ENCODE assay signal across 1 cellular context in genomic region chr16:2267913-2268666, GRCh38.
TF ChIP-seq lines count a peak whose summit lies in the region.

Gene RNPS1, minus strand, starts transcription at chr16:2268126. Its CDS starts 3,483 bp downstream, at chr16:2264643.

TF ChIP-seq in HepG2, 621 proteins besides CTCF, POLR2A, EP300 and RAD21 (continued from another document and continues in another):
- TF ChIP-seq MLXIP (CRISPR knock-in tag; IDR thresholded peaks at IDR 0.05; ENCODE audit: borderline replicate concordance) (0 out of 2 replicates have a peak, but pooled peaks have one; percentile 40), RARA (CRISPR knock-in tag; IDR thresholded peaks at IDR 0.05) (peak; percentile 44; the same call in 1 of the 2 replicates), NAIF1 (CRISPR knock-in tag; IDR thresholded peaks at IDR 0.05; ENCODE audit: borderline replicate concordance) (no peak), ZNF24 (IDR thresholded peaks at IDR 0.05) (no peak), EEA1 (CRISPR knock-in tag; IDR thresholded peaks at IDR 0.05; ENCODE audit: borderline replicate concordance) (peak; percentile 64; the same call in 1 of the 2 replicates), PBX3 (CRISPR knock-in tag; IDR thresholded peaks at IDR 0.05; ENCODE audit: borderline replicate concordance) (no peak), ZNF292 (CRISPR knock-in tag; IDR thresholded peaks at IDR 0.05; ENCODE audit: borderline replicate concordance, low read depth) (no peak), NONO (IDR thresholded peaks at IDR 0.05) (no peak), NONO (CRISPR knock-in tag; conservative IDR thresholded peaks at IDR 0.05) (peak; percentile 98), ZNF33B (CRISPR knock-in tag; IDR thresholded peaks at IDR 0.05) (0 out of 2 replicates have a peak, but pooled peaks have one; percentile 65), UBTF (CRISPR knock-in tag; IDR thresholded peaks at IDR 0.05) (peak; percentile 85), MAFK (conservative IDR thresholded peaks at IDR 0.05 in 1 of 2, IDR thresholded peaks at IDR 0.05 in 1 of 2; ENCODE audit: low read length in 2 of 2) (no peak), ZNF720 (CRISPR knock-in tag; IDR thresholded peaks at IDR 0.05) (no peak), CBFB (CRISPR knock-in tag; IDR thresholded peaks at IDR 0.05) (peak; percentile 88), HNF1A (IDR thresholded peaks at IDR 0.05; ENCODE audit: low read depth) (no peak), HNF1A (CRISPR knock-in tag; IDR thresholded peaks at IDR 0.05; ENCODE audit: borderline replicate concordance) (peak; percentile 68; the same call in 1 of the 2 replicates), ZNF274 (CRISPR knock-in tag; IDR thresholded peaks at IDR 0.05) (no peak; the same call in none of the 2 replicates), TARDBP (CRISPR knock-in tag; IDR thresholded peaks at IDR 0.05) (peak; percentile 68; the same call in 1 of the 2 replicates), CAMTA2 (CRISPR knock-in tag; IDR thresholded peaks at IDR 0.05; ENCODE audit: borderline replicate concordance) (peak; percentile 82), ARID2 (CRISPR knock-in tag; IDR thresholded peaks at IDR 0.05; ENCODE audit: borderline replicate concordance) (peak; percentile 77; the same call in 1 of the 2 replicates), ZNF282 (IDR thresholded peaks at IDR 0.05; ENCODE audit: partially characterized antibody) (no peak), SRSF4 (IDR thresholded peaks at IDR 0.05; ENCODE audit: low read depth, low read length, poor library complexity, severe bottlenecking) (no peak), TAF1 (CRISPR knock-in tag; IDR thresholded peaks at IDR 0.05) (peak; percentile 94), ZNF597 (CRISPR knock-in tag; IDR thresholded peaks at IDR 0.05) (no peak), GPBP1L1 (CRISPR knock-in tag; IDR thresholded peaks at IDR 0.05) (no peak), KAT8 (CRISPR knock-in tag; IDR thresholded peaks at IDR 0.05) (peak; percentile 98), BCL6 (CRISPR knock-in tag; IDR thresholded peaks at IDR 0.05) (peak; percentile 42; the same call in 1 of the 2 replicates), MLLT10 (CRISPR knock-in tag; IDR thresholded peaks at IDR 0.05) (no peak), U2AF2 (IDR thresholded peaks at IDR 0.05; ENCODE audit: low read depth, low read length) (no peak), AFF4 (CRISPR knock-in tag; IDR thresholded peaks at IDR 0.05) (peak; percentile 52; the same call in 1 of the 2 replicates), MYNN (CRISPR knock-in tag; IDR thresholded peaks at IDR 0.05; ENCODE audit: low read depth) (peak; percentile 69; the same call in 1 of the 2 replicates), CBX1 (IDR thresholded peaks at IDR 0.05; ENCODE audit: low read depth) (peak; percentile 28), KLF11 (CRISPR knock-in tag; IDR thresholded peaks at IDR 0.05) (no peak), MEIS2 (CRISPR knock-in tag; IDR thresholded peaks at IDR 0.05) (peak; percentile 26; the same call in 1 of the 2 replicates), STAG1 (CRISPR knock-in tag; IDR thresholded peaks at IDR 0.05) (no peak), ZNF143 (CRISPR knock-in tag; IDR thresholded peaks at IDR 0.05) (peak; percentile 60), MIXL1 (CRISPR knock-in tag; IDR thresholded peaks at IDR 0.05) (no peak), ESRRA (CRISPR knock-in tag; IDR thresholded peaks at IDR 0.05; ENCODE audit: low read depth) (peak; percentile 68; the same call in 1 of the 2 replicates), TBL1XR1 (IDR thresholded peaks at IDR 0.05; ENCODE audit: borderline replicate concordance, low read length, partially characterized antibody) (no peak), SOX13 (IDR thresholded peaks at IDR 0.05) (peak; percentile 17; the same call in 1 of the 2 replicates), SOX13 (CRISPR knock-in tag; conservative IDR thresholded peaks at IDR 0.05 in 1 of 2, IDR thresholded peaks at IDR 0.05 in 1 of 2) (peak in 1 of 2 experiments; percentile 49; a peak in 2 of 4 replicates), ARNTL (CRISPR knock-in tag; IDR thresholded peaks at IDR 0.05) (peak; percentile 83; the same call in 1 of the 2 replicates), MAFF (IDR thresholded peaks at IDR 0.05; ENCODE audit: low read depth, low read length) (no peak), DNMT1 (CRISPR knock-in tag; IDR thresholded peaks at IDR 0.05) (no peak), NFE2 (CRISPR knock-in tag; IDR thresholded peaks at IDR 0.05) (0 out of 2 replicates have a peak, but pooled peaks have one; percentile 38), HDAC2 (CRISPR knock-in tag; IDR thresholded peaks at IDR 0.05) (peak; percentile 57; the same call in 1 of the 2 replicates), ZNF605 (CRISPR knock-in tag; IDR thresholded peaks at IDR 0.05) (peak; percentile 83), KLF6 (CRISPR knock-in tag; IDR thresholded peaks at IDR 0.05) (peak; percentile 89), ZNF44 (CRISPR knock-in tag; IDR thresholded peaks at IDR 0.05) (peak; percentile 95), THAP8 (CRISPR knock-in tag; IDR thresholded peaks at IDR 0.05; ENCODE audit: borderline replicate concordance) (0 out of 2 replicates have a peak, but pooled peaks have one; percentile 75), JARID2 (CRISPR knock-in tag; IDR thresholded peaks at IDR 0.05; ENCODE audit: insufficient replicate concordance) (no peak), ZNF678 (CRISPR knock-in tag; IDR thresholded peaks at IDR 0.05) (peak; percentile 74; the same call in 1 of the 2 replicates)
